In genomic region chr2:170716851-170717598, GRCh38 we compare ENCODE assay signal across 9 cellular contexts. TPM values are rescaled to one million over a fixed set of nuclear protein-coding genes. Genes with fewer than 3 reads are reported as not detected.
DNase-seq lines count a peak whose midpoint lies in the region; ATAC-seq and TF ChIP-seq lines count a peak whose summit lies in the region.
"Had no signal": no experiment of that assay in that cellular context is flagged by ENCODE, and none has a peak within 500 bp of the region (broad histone marks: within the 10 kb centered on the region; RNA-seq: fewer than 3 reads in every experiment).

No MANE protein-coding gene starts in this region.

- CTCF ChIA-PET in activated CD4-positive, alpha-beta memory T cell treated with anti-CD3 and anti-CD28 coated beads for 36 hours (lab: Charles Lee), result interaction anchor here (0.6 to 3.1 kb wide), 9 partner anchors 38 to 393 kb away, joined by 3 to 18 read pairs (median 5); no protein-coding TSS in a partner anchor

- peak; percentile 72 to 81 (median 74) for TF ChIP-seq CTCF in nephron (IDR thresholded peaks at IDR 0.05; ENCODE audit: unreplicated experiment in 3 of 3)

- no peak for ATAC-seq in HG02571 (IDR thresholded peaks at IDR 0.05; ENCODE audit: unreplicated experiment)
- ATAC-seq in HG03521 (IDR thresholded peaks at IDR 0.05; ENCODE audit: unreplicated experiment), result no peak

- peaks cover 59% of the 10 kb centered on the region for H3K27me3 Mint-ChIP-seq in activated CD4-positive, alpha-beta memory T cell treated with anti-CD3 and anti-CD28 coated beads for 36 hours
- peaks cover 86% of the 10 kb centered on the region for H3K27me3 Mint-ChIP-seq in nephron (ENCODE audit: low read depth)

- POLR2A ChIA-PET in activated CD4-positive, alpha-beta memory T cell treated with anti-CD3 and anti-CD28 coated beads for 36 hours (lab: Charles Lee), result no interaction called here

- intact Hi-C loops in activated CD4-positive, alpha-beta memory T cell treated with anti-CD3 and anti-CD28 coated beads for 36 hours (cut with micrococcal nuclease), result loop anchor here (5.0 to 10.0 kb wide), 3 partner anchors 55 to 1368 kb away; partner anchors contain the start of genes DLX1 and ERICH2

- H3K4me1 Mint-ChIP-seq in activated CD4-positive, alpha-beta memory T cell treated with anti-CD3 and anti-CD28 coated beads for 36 hours (ENCODE audit: low read depth), result peaks cover 30% of the 10 kb centered on the region
- peaks cover 25% of the 10 kb centered on the region for H3K4me1 Mint-ChIP-seq in nephron

- no peaks in the 10 kb centered on the region for H3K9me3 Mint-ChIP-seq in activated CD4-positive, alpha-beta memory T cell treated with anti-CD3 and anti-CD28 coated beads for 36 hours
- no peaks in the 10 kb centered on the region for H3K9me3 Mint-ChIP-seq in nephron
- H3K9me3 Mint-ChIP-seq: stimulated activated naive CD8-positive, alpha-beta T cell treated with anti-CD3 and anti-CD28 coated beads, Interleukin-15, Interleukin-2, amounts not matched to agents 100 ng/mL and 50 ng/mL, for 24 hours had no signal

- H3K36me3 Mint-ChIP-seq in activated CD4-positive, alpha-beta memory T cell treated with anti-CD3 and anti-CD28 coated beads for 36 hours, result peaks cover 3% of the 10 kb centered on the region
- H3K36me3 Mint-ChIP-seq in nephron (ENCODE audit: low read depth), result no peaks in the 10 kb centered on the region

- peak overlapping the region; percentile 29 for H3K4me3 Mint-ChIP-seq in activated CD4-positive, alpha-beta memory T cell treated with anti-CD3 and anti-CD28 coated beads for 36 hours
- peak overlapping the region; percentile 73 to 82 (median 75) for H3K4me3 Mint-ChIP-seq in nephron
- H3K4me3 Mint-ChIP-seq: stimulated activated naive CD8-positive, alpha-beta T cell treated with anti-CD3 and anti-CD28 coated beads, Interleukin-15, Interleukin-2, amounts not matched to agents 100 ng/mL and 50 ng/mL, for 24 hours had no signal

- no peak overlapping the region for H3K27ac Mint-ChIP-seq in activated CD4-positive, alpha-beta memory T cell treated with anti-CD3 and anti-CD28 coated beads for 36 hours
- no peak overlapping the region for H3K27ac Mint-ChIP-seq in nephron
- H3K27ac Mint-ChIP-seq: stimulated activated naive CD8-positive, alpha-beta T cell treated with anti-CD3 and anti-CD28 coated beads, Interleukin-15, Interleukin-2, amounts not matched to agents 100 ng/mL and 50 ng/mL, for 24 hours had no signal

- DNase-seq in ELF-1 (ENCODE audit: low read depth, low spot score) (peak; percentile 91), fibroblast of gingiva (ENCODE audit: low read depth) (peak; percentile 31), SIG-M5 treated with dmso at 0.1 percent for 504 hours (lab: John Stamatoyannopoulos, UW; ENCODE audit: unreplicated experiment) (no peak), NCI-H1105 (lab: John Stamatoyannopoulos, UW) (no peak)
- peak; percentile 53 for DNase-seq in activated CD4-positive, alpha-beta memory T cell treated with anti-CD3 and anti-CD28 coated beads for 36 hours

RNA-seq across cellular contexts. Expression of gene SP5, which starts 1.9 kb away (rescaled TPM):
- total RNA-seq in activated CD4-positive, alpha-beta memory T cell treated with anti-CD3 and anti-CD28 coated beads for 36 hours, result not detected

RNA-seq across cellular contexts. Expression of gene ERICH2, which starts 53.2 kb away (rescaled TPM):
- not detected for total RNA-seq in activated CD4-positive, alpha-beta memory T cell treated with anti-CD3 and anti-CD28 coated beads for 36 hours

Comparison
In these comparisons a context has a peak if more than half of its experiments do, and no peak if none do; other contexts are left out.
1. DNase-seq: peak in ELF-1 (single experiment), activated CD4-positive, alpha-beta memory T cell treated with anti-CD3 and anti-CD28 coated beads for 36 hours (single experiment) and fibroblast of gingiva (single experiment); none in SIG-M5 treated with dmso at 0.1 percent for 504 hours (single experiment) and NCI-H1105 (single experiment).